Comparison of ENCODE assay signal across 10 cellular contexts in the genomic region with DNA sequence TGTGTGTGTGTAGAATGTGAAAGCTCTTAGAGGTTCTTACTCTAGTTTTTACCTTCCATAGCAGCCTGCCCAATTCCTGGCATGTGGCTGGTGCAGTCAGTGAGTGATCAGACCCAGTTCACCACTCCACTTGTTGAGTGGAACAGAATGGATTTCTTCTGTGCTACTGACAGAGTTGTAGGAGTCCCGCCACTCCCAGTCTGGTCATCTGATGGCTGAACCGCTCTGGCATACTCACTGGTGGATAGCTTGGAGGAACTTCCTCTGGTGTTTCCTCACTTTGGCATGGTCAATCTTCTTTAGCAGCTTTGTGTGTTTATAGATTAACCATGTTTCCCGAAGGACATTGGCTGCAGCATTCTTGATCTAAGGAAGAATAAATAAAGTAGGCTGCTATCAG.
DNase-seq lines count a peak whose midpoint lies in the region; ATAC-seq, FAIRE-seq and TF ChIP-seq lines count a peak whose summit lies in the region.
"Had no signal": no experiment of that assay in that cellular context is flagged by ENCODE, and none has a peak within 500 bp of the region (broad histone marks: within the 10 kb centered on the region; RNA-seq: fewer than 3 reads in every experiment).

No MANE protein-coding gene starts in this region.

- no peaks in the 10 kb centered on the region for H3K36me3 ChIP-seq in right atrium auricular region

- ATAC-seq in Right ventricle myocardium superior (ENCODE audit: poor library complexity) (peak; percentile 60), GM21526 (IDR thresholded peaks at IDR 0.05; ENCODE audit: low FRiP score, unreplicated experiment) (no peak)

- no peak for FAIRE-seq in urothelium cell line (lab: Jason Lieb, UNC)

- no peaks in the 10 kb centered on the region for H3K9me3 ChIP-seq in right atrium auricular region

- H3K4me1 ChIP-seq in right atrium auricular region = peaks cover 0 to 21% of the 10 kb centered on the region in 2 donors

- DNase-seq in Right ventricle myocardium superior = no peak
- no peak for DNase-seq in right atrium auricular region (ENCODE audit: low spot score)
- DNase-seq in RPMI8226 = peak; percentile 36
- peak; percentile 17 to 46 for DNase-seq in foreskin fibroblast
- peak; percentile 55 for DNase-seq in urothelium cell line (ENCODE audit: low spot score)
- DNase-seq in endothelial cell (ENCODE audit: low spot score) = no peak
- no peak for DNase-seq in posterior vena cava (ENCODE audit: low spot score)
- DNase-seq: head of caudate nucleus, NCI-H1048 had no signal

- intact Hi-C loops in Right ventricle myocardium superior (cut with DNase I) = no loop called here
- intact Hi-C loops in posterior vena cava (cut with DNase I) = no loop called here

- H3K36me3 Mint-ChIP-seq in endothelial cell (ENCODE audit: low read depth, unreplicated experiment) = peaks cover 10% of the 10 kb centered on the region

- H3K4me3 ChIP-seq in right atrium auricular region = no peak overlapping the region
- no peak overlapping the region for H3K4me3 ChIP-seq in foreskin fibroblast (ENCODE audit: low read depth in 1 of 2, low read length in 2 of 2)

- H3K27ac Mint-ChIP-seq in endothelial cell (ENCODE audit: unreplicated experiment) = no peak overlapping the region

- H3K4me1 Mint-ChIP-seq in endothelial cell (ENCODE audit: unreplicated experiment) = peaks cover 28% of the 10 kb centered on the region

- H3K27me3 Mint-ChIP-seq in endothelial cell (ENCODE audit: unreplicated experiment) = peaks cover 4% of the 10 kb centered on the region

- H3K9me3 Mint-ChIP-seq in endothelial cell (ENCODE audit: unreplicated experiment) = no peaks in the 10 kb centered on the region

- no peak overlapping the region for H3K27ac ChIP-seq in right atrium auricular region

- no peak for TF ChIP-seq CTCF in right atrium auricular region (IDR thresholded peaks at IDR 0.05)
- no peak for TF ChIP-seq CTCF in foreskin fibroblast (IDR thresholded peaks at IDR 0.05; ENCODE audit: low read depth, low read length)
- no peak for TF ChIP-seq CTCF in endothelial cell (IDR thresholded peaks at IDR 0.05; ENCODE audit: unreplicated experiment)

- H3K4me3 Mint-ChIP-seq in endothelial cell (ENCODE audit: unreplicated experiment) = no peak overlapping the region

- H3K27me3 ChIP-seq in right atrium auricular region = no peaks in the 10 kb centered on the region

Comparison
In these comparisons a context has a peak if more than half of its experiments do, and no peak if none do; other contexts are left out.
1. DNase-seq: peak in RPMI8226 (single experiment), foreskin fibroblast (2 of 2) and urothelium cell line (single experiment); none in Right ventricle myocardium superior (single experiment), right atrium auricular region (single experiment), endothelial cell (single experiment) and posterior vena cava (single experiment).